8 cellular contexts compared by ENCODE assay signal in the genomic region with DNA sequence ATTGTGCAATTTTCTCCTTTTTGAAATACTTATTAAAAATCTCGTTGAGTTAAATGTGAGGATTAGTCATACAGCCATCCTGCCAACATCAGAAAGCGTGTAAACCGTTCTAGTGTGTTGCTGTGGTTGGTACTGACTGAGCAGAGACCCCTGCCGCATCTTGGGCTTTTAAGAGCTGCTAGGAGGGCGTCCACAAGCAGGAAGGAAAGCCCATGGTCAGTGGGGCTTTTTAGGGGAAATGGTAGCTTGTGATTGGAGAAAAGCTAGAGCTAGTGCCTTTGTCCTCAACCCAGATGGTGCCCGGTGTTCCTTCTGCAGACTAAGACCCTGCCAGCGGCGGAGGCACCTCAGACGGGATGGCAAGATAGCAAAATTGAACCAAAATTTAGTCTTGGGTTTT. TPM values are rescaled to one million over a fixed set of nuclear protein-coding genes. Genes with fewer than 3 reads are reported as not detected.
DNase-seq lines count a peak whose midpoint lies in the region; ATAC-seq and TF ChIP-seq lines count a peak whose summit lies in the region.

No MANE protein-coding gene starts in this region.

- H3K9me3 ChIP-seq in heart left ventricle = no peaks in the 10 kb centered on the region
- H3K9me3 ChIP-seq in naive thymus-derived CD4-positive, alpha-beta T cell (ENCODE audit: control insufficient read depth in 2 of 3, low read length in 3 of 3) = no peaks in the 10 kb centered on the region

- POLR2A ChIA-PET in naive thymus-derived CD4-positive, alpha-beta T cell (lab: Charles Lee) = interaction anchor here (0.5 to 3.8 kb wide), 6 partner anchors 17 to 1581 kb away, joined by 3 to 27 read pairs (median 6); partner anchors contain the start of genes LRRC14B and PDCD6

- 14 to 20% (median 17%) methylated on average over 9 of the region's 9 CpGs for WGBS in heart left ventricle, 4 donors

- intact Hi-C loops in heart left ventricle (cut with DNase I) = loop anchor here in 2 of 10 donors (2.0 kb wide), 2 partner anchors 29 to 31 kb away; partner anchors contain the start of gene LRRC14B (in 1 of the 2)
- intact Hi-C loops in cardiac septum (cut with DNase I) = loop anchor here (2.0 kb wide), 2 partner anchors 31 to 51 kb away; partner anchors contain the start of gene PDCD6
- intact Hi-C loops in naive thymus-derived CD4-positive, alpha-beta T cell (cut with micrococcal nuclease) = loop anchor here (2.0 to 5.0 kb wide), 3 partner anchors 23 to 223 kb away; partner anchors contain the start of gene EXOC3 (in 1 of the 2)

- CTCF ChIA-PET in naive thymus-derived CD4-positive, alpha-beta T cell (lab: Charles Lee) = interaction anchor here (0.7 kb wide), 1 partner anchor 13 kb away, joined by 4 read pairs; no protein-coding TSS in a partner anchor

- TF ChIP-seq CTCF in heart left ventricle (IDR thresholded peaks at IDR 0.05) = no peak

- peaks cover 30% of the 10 kb centered on the region for H3K36me3 Mint-ChIP-seq in T-helper 2 cell treated with Interferon-gamma antibody and Interleukin-4, amounts not matched to agents 5 μg/mL and 100 μg/mL, for 36 hours (ENCODE audit: low read depth)
- H3K36me3 Mint-ChIP-seq in naive thymus-derived CD4-positive, alpha-beta T cell = peaks cover 0 to 18% (median 5%) of the 10 kb centered on the region in 5 donors

- peak overlapping the region; percentile 98 for H3K4me3 Mint-ChIP-seq in T-helper 2 cell treated with Interferon-gamma antibody and Interleukin-4, amounts not matched to agents 5 μg/mL and 100 μg/mL, for 36 hours
- peak overlapping the region; percentile 93 to 97 (median 96) for H3K4me3 Mint-ChIP-seq in naive thymus-derived CD4-positive, alpha-beta T cell

- H3K4me1 Mint-ChIP-seq in T-helper 2 cell treated with Interferon-gamma antibody and Interleukin-4, amounts not matched to agents 5 μg/mL and 100 μg/mL, for 36 hours (ENCODE audit: low read depth) = peaks cover 36% of the 10 kb centered on the region
- H3K4me1 Mint-ChIP-seq in naive thymus-derived CD4-positive, alpha-beta T cell = peaks cover 40 to 69% (median 55%) of the 10 kb centered on the region in 7 donors

- peaks cover 0 to 60% (median 28%) of the 10 kb centered on the region in 12 donors for H3K4me1 ChIP-seq in heart left ventricle
- peaks cover 13 to 14% of the 10 kb centered on the region in 2 donors for H3K4me1 ChIP-seq in naive thymus-derived CD4-positive, alpha-beta T cell (ENCODE audit: control insufficient read depth in 2 of 2, insufficient read depth in 2 of 2, low read length in 2 of 2)

- peak overlapping the region; percentile 94 for H3K27ac Mint-ChIP-seq in T-helper 2 cell treated with Interferon-gamma antibody and Interleukin-4, amounts not matched to agents 5 μg/mL and 100 μg/mL, for 36 hours
- H3K27ac Mint-ChIP-seq in naive thymus-derived CD4-positive, alpha-beta T cell = peak overlapping the region; percentile 87 to 96 (median 94)

- H3K9me3 Mint-ChIP-seq in T-helper 2 cell treated with Interferon-gamma antibody and Interleukin-4, amounts not matched to agents 5 μg/mL and 100 μg/mL, for 36 hours = no peaks in the 10 kb centered on the region
- no peaks in the 10 kb centered on the region for H3K9me3 Mint-ChIP-seq in naive thymus-derived CD4-positive, alpha-beta T cell

- peak overlapping the region in 11 of 12 donors; percentile 57 to 98 (median 96) for H3K27ac ChIP-seq in heart left ventricle
- H3K27ac ChIP-seq in naive thymus-derived CD4-positive, alpha-beta T cell (ENCODE audit: low read depth, low read length) = peak overlapping the region; percentile 92

- peak overlapping the region; percentile 81 to 100 (median 95) for H3K4me3 ChIP-seq in heart left ventricle
- peak overlapping the region; percentile 65 for H3K4me3 ChIP-seq in naive thymus-derived CD4-positive, alpha-beta T cell (ENCODE audit: low read length)

- H3K27me3 ChIP-seq in heart left ventricle = no peaks in the 10 kb centered on the region
- no peaks in the 10 kb centered on the region for H3K27me3 ChIP-seq in naive thymus-derived CD4-positive, alpha-beta T cell (ENCODE audit: control insufficient read depth in 2 of 2, insufficient read depth in 2 of 2, low read length in 2 of 2)

- DNase-seq in heart left ventricle (no peak), cardiac septum (ENCODE audit: low spot score) (no peak), NCI-H345 (lab: John Stamatoyannopoulos, UW) (no peak)
- DNase-seq in T-helper 2 cell treated with Interferon-gamma antibody and Interleukin-4, amounts not matched to agents 5 μg/mL and 100 μg/mL, for 36 hours (ENCODE audit: low spot score) = peak; percentile 23
- peak; percentile 11 for DNase-seq in effector CD4-positive, alpha-beta T cell
- DNase-seq in naive thymus-derived CD4-positive, alpha-beta T cell = peak in 8 of 9 donors; percentile 19 to 38 (median 28)

- no peaks in the 10 kb centered on the region for H3K27me3 Mint-ChIP-seq in T-helper 2 cell treated with Interferon-gamma antibody and Interleukin-4, amounts not matched to agents 5 μg/mL and 100 μg/mL, for 36 hours (ENCODE audit: low read depth)
- peaks cover 0 to 2% (median 0%) of the 10 kb centered on the region in 5 donors for H3K27me3 Mint-ChIP-seq in naive thymus-derived CD4-positive, alpha-beta T cell

- no peak for TF ChIP-seq POLR2A in heart left ventricle (IDR thresholded peaks at IDR 0.05)

- peaks cover 0 to 15% (median 10%) of the 10 kb centered on the region in 9 donors for H3K36me3 ChIP-seq in heart left ventricle
- peaks cover 0 to 15% (median 4%) of the 10 kb centered on the region in 3 experiments for H3K36me3 ChIP-seq in naive thymus-derived CD4-positive, alpha-beta T cell (ENCODE audit: control insufficient read depth in 2 of 3, insufficient read depth in 3 of 3, low read length in 3 of 3)

- ATAC-seq in heart left ventricle = peak in 2 of 4 donors; percentile 3 to 15
- peak; percentile 25 for ATAC-seq in naive thymus-derived CD4-positive, alpha-beta T cell
- ATAC-seq in GM18868 (IDR thresholded peaks at IDR 0.05; ENCODE audit: unreplicated experiment) = no peak
- ATAC-seq in GM19351 (IDR thresholded peaks at IDR 0.05; ENCODE audit: unreplicated experiment) = no peak

RNA-seq across cellular contexts. Expression of gene SDHA, which starts 1.4 kb away (rescaled TPM):
- total RNA-seq in heart left ventricle = 100 to 1,000 TPM; 422 to 854 (median 727) TPM
- 100 to 1,000 TPM; 276 to 861 TPM for polyA plus RNA-seq in heart left ventricle
- total RNA-seq in cardiac septum = 580 TPM
- 100 to 1,000 TPM; 120 to 180 (median 148) TPM for total RNA-seq in naive thymus-derived CD4-positive, alpha-beta T cell
- 100 to 1,000 TPM; 185 to 205 TPM for polyA plus RNA-seq in naive thymus-derived CD4-positive, alpha-beta T cell

RNA-seq across cellular contexts. Expression of gene CCDC127, which starts 1.5 kb away (rescaled TPM):
- 10 to 100 TPM in 1 of 9 donors, 1 to 10 TPM in 8; 5.7 to 10.3 (median 7.5) TPM for total RNA-seq in heart left ventricle
- polyA plus RNA-seq in heart left ventricle = 1 to 10 TPM; 4.8 to 8.5 TPM
- total RNA-seq in cardiac septum = 9.6 TPM
- 1 to 10 TPM; 2.9 to 9.7 (median 6.5) TPM for total RNA-seq in naive thymus-derived CD4-positive, alpha-beta T cell
- 1 to 10 TPM; 5.2 to 5.6 TPM for polyA plus RNA-seq in naive thymus-derived CD4-positive, alpha-beta T cell

RNA-seq across cellular contexts. Expression of gene LRRC14B, which starts 28.2 kb away (rescaled TPM):
- 100 to 1,000 TPM in 2 of 9 donors, 10 to 100 TPM in 6, 1 to 10 TPM in 1; 7.6 to 133 (median 40.3) TPM for total RNA-seq in heart left ventricle
- 10 to 100 TPM in 1 of 2 donors, 1 to 10 TPM in 1; 6.1 to 50.3 TPM for polyA plus RNA-seq in heart left ventricle
- total RNA-seq in cardiac septum = 8.5 TPM
- total RNA-seq in naive thymus-derived CD4-positive, alpha-beta T cell = not detected
- under 1 TPM in 1 of 2 donors, not detected in 1; 0.51 TPM for polyA plus RNA-seq in naive thymus-derived CD4-positive, alpha-beta T cell

RNA-seq across cellular contexts. Expression of gene PDCD6, which starts 52.0 kb away (rescaled TPM):
- 10 to 100 TPM; 31.2 to 50.2 (median 38.6) TPM for total RNA-seq in heart left ventricle
- polyA plus RNA-seq in heart left ventricle = 10 to 100 TPM; 46.2 to 89.1 TPM
- total RNA-seq in cardiac septum = 39.6 TPM
- 10 to 100 TPM; 53.1 to 95.3 (median 83.7) TPM for total RNA-seq in naive thymus-derived CD4-positive, alpha-beta T cell
- polyA plus RNA-seq in naive thymus-derived CD4-positive, alpha-beta T cell = 100 to 1,000 TPM; 198 to 224 TPM

Comparison
In these comparisons a context has a peak if more than half of its experiments do, and no peak if none do; other contexts are left out.
1. DNase-seq: peak in T-helper 2 cell treated with Interferon-gamma antibody and Interleukin-4, amounts not matched to agents 5 μg/mL and 100 μg/mL, for 36 hours (single experiment), effector CD4-positive, alpha-beta T cell (single experiment) and naive thymus-derived CD4-positive, alpha-beta T cell (8 of 9); none in heart left ventricle (0 of 5), cardiac septum (single experiment) and NCI-H345 (single experiment).